ENCODE assay signal across 16 cellular contexts in the genomic region with DNA sequence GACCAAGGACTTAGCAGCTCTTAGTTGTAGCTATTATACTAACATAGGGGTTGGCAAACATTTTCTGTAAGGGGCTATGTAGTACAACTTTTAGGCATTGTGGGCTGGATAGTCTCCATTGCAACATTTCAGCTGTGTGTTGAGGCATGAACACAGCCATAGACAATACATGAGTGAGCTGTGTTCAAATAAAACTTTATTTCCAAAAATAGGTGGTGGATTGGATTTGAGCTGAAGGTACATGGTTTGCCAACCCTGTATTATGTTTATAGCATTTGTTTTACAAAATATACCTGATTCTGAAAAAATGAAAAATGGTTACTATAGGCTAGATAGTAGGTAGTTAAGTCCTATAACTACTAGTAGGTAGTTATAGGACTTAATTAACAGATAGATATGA. TPM values are rescaled to one million over a fixed set of nuclear protein-coding genes. Genes with fewer than 3 reads are reported as not detected.
DNase-seq lines count a peak whose midpoint lies in the region; ATAC-seq, FAIRE-seq and TF ChIP-seq lines count a peak whose summit lies in the region.
"Had no signal": no experiment of that assay in that cellular context is flagged by ENCODE, and none has a peak within 500 bp of the region (broad histone marks: within the 10 kb centered on the region; RNA-seq: fewer than 3 reads in every experiment).

No MANE protein-coding gene starts in this region.

- H3K27me3 ChIP-seq in K562 (ENCODE audit: control insufficient read depth in 2 of 2, insufficient read depth in 2 of 2, low read length in 2 of 2) = no peaks in the 10 kb centered on the region

- TF ChIP-seq CTCF in K562 (IDR thresholded peaks at IDR 0.05 in 2 of 3, conservative IDR thresholded peaks at IDR 0.05 in 1 of 3; ENCODE audit: insufficient read depth in 2 of 3, low read depth in 1 of 3, low read length in 3 of 3) = no peak

- CTCF ChIA-PET in K562 (lab: Yijun Ruan, JAX; ENCODE audit: low intra/inter-chr PET ratio) = no interaction called here

- no peak overlapping the region for H2AFZ ChIP-seq in K562 (ENCODE audit: low read depth, low read length)
- H2AFZ ChIP-seq: GM23248 had no signal

- no peaks in the 10 kb centered on the region for H3K9me3 ChIP-seq in K562 (replicated peaks; ENCODE audit: control insufficient read depth, insufficient read depth, low read depth, low read length)

- no peak overlapping the region for H3K9ac ChIP-seq in K562 (ENCODE audit: insufficient read depth in 1 of 2, low read depth in 2 of 2, low read length in 2 of 2)
- H3K9ac ChIP-seq: GM23248 had no signal

- peaks cover 21% of the 10 kb centered on the region for H3K4me1 Mint-ChIP-seq in T-helper 2 cell treated with Interferon-gamma antibody and Interleukin-4, amounts not matched to agents 5 μg/mL and 100 μg/mL, for 36 hours (ENCODE audit: low read depth)
- H3K4me1 Mint-ChIP-seq: CD14-positive monocyte had no signal

- no peaks in the 10 kb centered on the region for H3K9me1 ChIP-seq in K562 (ENCODE audit: control insufficient read depth, insufficient read depth, low read length)

- no peak overlapping the region for H3K27ac ChIP-seq in K562 (ENCODE audit: extremely low read depth, low read depth, low read length)
- H3K27ac ChIP-seq: 22Rv1, GM23248 had no signal

- H3K4me3 Mint-ChIP-seq in T-helper 2 cell treated with Interferon-gamma antibody and Interleukin-4, amounts not matched to agents 5 μg/mL and 100 μg/mL, for 36 hours = no peak overlapping the region
- H3K4me3 Mint-ChIP-seq: CD14-positive monocyte; CD8-positive, alpha-beta T cell had no signal

- H3K36me3 Mint-ChIP-seq in T-helper 2 cell treated with Interferon-gamma antibody and Interleukin-4, amounts not matched to agents 5 μg/mL and 100 μg/mL, for 36 hours (ENCODE audit: low read depth) = peaks cover 35% of the 10 kb centered on the region

- H3K4me3 ChIP-seq in K562 = no peak overlapping the region
- H3K4me3 ChIP-seq: GM23248 had no signal

- H3K4me2 ChIP-seq in K562 (ENCODE audit: insufficient read depth, low read length) = no peak overlapping the region

- no peak for TF ChIP-seq EP300 in K562 (IDR thresholded peaks at IDR 0.05; ENCODE audit: low read length)

- peak; percentile 30 for FAIRE-seq in GM12892 (lab: Jason Lieb, UNC)
- FAIRE-seq in K562 (lab: Jason Lieb, UNC) = no peak
- FAIRE-seq: H54 had no signal

- BruUV-seq in K562 (replicated peaks; lab: Mats Ljungman, UMichigan) = no TSS peak

- H3K4me1 ChIP-seq in K562 (replicated peaks in 1 of 2; ENCODE audit: control insufficient read depth in 2 of 2, insufficient read depth in 2 of 2, low read length in 2 of 2) = no peaks in the 10 kb centered on the region

- H3K27me3 Mint-ChIP-seq in T-helper 2 cell treated with Interferon-gamma antibody and Interleukin-4, amounts not matched to agents 5 μg/mL and 100 μg/mL, for 36 hours (ENCODE audit: low read depth) = no peaks in the 10 kb centered on the region

- ATAC-seq in K562 (no peak), left colon (no peak)
- ATAC-seq: CD8-positive, alpha-beta T cell; HCT116 had no signal

- no peak for TF ChIP-seq RAD21 in K562 (CRISPR knock-in tag; conservative IDR thresholded peaks at IDR 0.05 in 1 of 2, IDR thresholded peaks at IDR 0.05 in 1 of 2)

- TF ChIP-seq POLR2A in GM12892 (IDR thresholded peaks at IDR 0.05; ENCODE audit: low read depth, low read length) (no peak), K562 (conservative IDR thresholded peaks at IDR 0.05) (no peak)

- no peaks in the 10 kb centered on the region for H4K20me1 ChIP-seq in K562 (replicated peaks; ENCODE audit: control insufficient read depth, insufficient read depth, low read length)

- H3K36me3 ChIP-seq in K562 (ENCODE audit: control insufficient read depth, insufficient read depth, low read length) = peaks cover 55% of the 10 kb centered on the region

- POLR2A ChIA-PET in K562 (lab: Yijun Ruan, JAX) = interaction anchor here (1.5 kb wide), 1 partner anchor 9 kb away, joined by 4 read pairs; no protein-coding TSS in a partner anchor

- H3K27ac Mint-ChIP-seq in T-helper 2 cell treated with Interferon-gamma antibody and Interleukin-4, amounts not matched to agents 5 μg/mL and 100 μg/mL, for 36 hours = peak overlapping the region; percentile 69
- H3K27ac Mint-ChIP-seq: CD14-positive monocyte had no signal

- in situ Hi-C loops in K562 (cut with MboI) = no loop called here

- intact Hi-C loops in K562 (cut with micrococcal nuclease) (no loop called here), left colon (cut with DNase I, micrococcal nuclease) (no loop called here)

- no peaks in the 10 kb centered on the region for H3K79me2 ChIP-seq in K562 (ENCODE audit: control insufficient read depth, insufficient read depth, low read length)

- no peak for DNase-seq in T-helper 2 cell treated with Interferon-gamma antibody and Interleukin-4, amounts not matched to agents 5 μg/mL and 100 μg/mL, for 36 hours (ENCODE audit: low spot score)
- DNase-seq in T-helper 2 cell (no peak), GM12892 (ENCODE audit: insufficient read length) (no peak), K562 (ENCODE audit: extremely low read depth in 1 of 4, low spot score in 3 of 4) (no peak), renal cortical epithelial cell (ENCODE audit: low read depth) (peak; percentile 17), dedifferentiated amniotic fluid mesenchymal stem cell (ENCODE audit: extremely low spot score) (no peak), left colon (no peak)
- DNase-seq: CD8-positive, alpha-beta T cell; COR-L47; DMS53; GF-D8; GM23248 had no signal

- no peaks in the 10 kb centered on the region for H3K9me3 Mint-ChIP-seq in T-helper 2 cell treated with Interferon-gamma antibody and Interleukin-4, amounts not matched to agents 5 μg/mL and 100 μg/mL, for 36 hours
- H3K9me3 Mint-ChIP-seq: CD14-positive monocyte; CD8-positive, alpha-beta T cell had no signal

TF ChIP-seq in K562, 482 proteins besides CTCF, POLR2A, EP300 and RAD21 (continues in another document):
- TF ChIP-seq, protein P1, sequence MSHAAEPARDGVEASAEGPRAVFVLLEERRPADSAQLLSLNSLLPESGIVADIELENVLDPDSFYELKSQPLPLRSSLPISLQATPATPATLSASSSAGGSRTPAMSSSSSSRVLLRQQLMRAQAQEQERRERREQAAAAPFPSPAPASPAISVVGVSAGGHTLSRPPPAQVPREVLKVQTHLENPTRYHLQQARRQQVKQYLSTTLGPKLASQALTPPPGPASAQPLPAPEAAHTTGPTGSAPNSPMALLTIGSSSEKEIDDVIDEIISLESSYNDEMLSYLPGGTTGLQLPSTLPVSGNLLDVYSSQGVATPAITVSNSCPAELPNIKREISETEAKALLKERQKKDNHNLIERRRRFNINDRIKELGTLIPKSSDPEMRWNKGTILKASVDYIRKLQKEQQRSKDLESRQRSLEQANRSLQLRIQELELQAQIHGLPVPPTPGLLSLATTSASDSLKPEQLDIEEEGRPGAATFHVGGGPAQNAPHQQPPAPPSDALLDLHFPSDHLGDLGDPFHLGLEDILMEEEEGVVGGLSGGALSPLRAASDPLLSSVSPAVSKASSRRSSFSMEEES (CRISPR knock-in tag; IDR thresholded peaks at IDR 0.05) = no peak
- no peak for TF ChIP-seq HNRNPK (IDR thresholded peaks at IDR 0.05; ENCODE audit: low read depth, low read length, poor library complexity, severe bottlenecking)

RNA-seq across cellular contexts. Expression of gene ETNK1, which starts 40.5 kb away (rescaled TPM):
- polyA plus RNA-seq in GM12892 (2012; ENCODE audit: missing spikeins) = 28.4 TPM
- 112 and 189 TPM in 2 replicates for total RNA-seq in K562 (2011; cell fraction: chromatin; rRNA removed; ENCODE audit: low replicate concordance)
- 77.4 and 88.2 TPM in 2 replicates for total RNA-seq in K562 (2011; cell fraction: nucleolus; rRNA removed)
- 128 and 225 TPM in 2 replicates for total RNA-seq in K562 (2011; cell fraction: nucleoplasm; rRNA removed)
- total RNA-seq in K562 (2014; rRNA removed) = 22.5 and 27.1 TPM in 2 replicates
- 57.6 and 67.5 TPM in 2 replicates for total RNA-seq in K562 (2014; rRNA removed; fragmentation: Illumina TruSeq; extraction: Trizol)
- total RNA-seq in K562 (2015; rRNA removed; fragmentation: Illumina TruSeq; extraction: Trizol) = 33.4 and 37.6 TPM in 2 replicates
- 70.5 and 74.3 TPM in 2 replicates for total RNA-seq in K562 (2021)
- 30.2 and 36.0 TPM in 2 replicates for polyA plus RNA-seq in K562 (2011; rRNA removed)
- 15.6 and 18.5 TPM in 2 replicates for polyA plus RNA-seq in K562 (2011; cell fraction: cytosol; rRNA removed)
- polyA plus RNA-seq in K562 (2011; cell fraction: nucleus; rRNA removed) = 49.1 and 57.9 TPM in 2 replicates
- polyA plus RNA-seq in K562 (2012) = 17.2 and 17.4 TPM in 2 replicates
- polyA plus RNA-seq in K562 (2014; fragmentation: Illumina TruSeq; extraction: Trizol) = 17.5 and 19.7 TPM in 2 replicates
- polyA plus RNA-seq in K562 (2014; fragmentation: Nextera tagmentation; extraction: Ambion mirVana) = 10 to 100 TPM; 36.0 to 47.5 TPM
- 10.0 and 13.7 TPM in 2 replicates for polyA plus RNA-seq in K562 (2014; rRNA removed)
- 167 and 201 TPM in 2 replicates for polyA minus RNA-seq in K562 (2011; rRNA and poly(A)+ RNA removed)
- 75.6 and 94.2 TPM in 2 replicates for polyA minus RNA-seq in K562 (2011; cell fraction: cytosol; rRNA and poly(A)+ RNA removed)
- polyA minus RNA-seq in K562 (2011; cell fraction: nucleus; rRNA and poly(A)+ RNA removed) = 158 and 213 TPM in 2 replicates
- 24.0 and 53.9 TPM in 2 replicates for total RNA-seq in renal cortical epithelial cell
- total RNA-seq in left colon = 100 to 1,000 TPM in 1 of 2 donors, 10 to 100 TPM in 1; 81.3 to 115 TPM
